Comparison of ENCODE assay signal across 1 cellular context in the genomic region with DNA sequence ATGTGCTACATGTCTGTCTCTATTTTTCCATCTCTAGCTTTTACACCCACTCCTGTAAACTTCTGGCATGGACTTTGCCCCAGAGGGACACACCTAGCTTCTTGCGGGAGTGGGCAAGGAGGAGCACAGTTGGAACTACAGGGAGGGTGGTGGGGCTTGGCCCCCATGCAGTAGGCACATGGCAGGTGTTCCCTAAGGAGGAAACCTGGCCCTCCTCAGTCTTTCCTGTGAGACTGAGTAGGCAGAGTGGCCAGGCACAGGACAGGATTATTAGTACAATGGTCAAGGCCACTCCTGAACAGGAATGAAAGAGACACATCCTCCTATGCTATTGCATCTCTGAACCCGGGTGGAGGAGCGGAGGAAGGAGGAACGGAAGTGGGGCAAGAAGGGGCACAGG.
TF ChIP-seq lines count a peak whose summit lies in the region.

No MANE protein-coding gene starts in this region.

TF ChIP-seq in HepG2, 621 proteins besides CTCF, POLR2A, EP300 and RAD21:
- TF ChIP-seq HNF4G (IDR thresholded peaks at IDR 0.05; ENCODE audit: borderline replicate concordance, low read depth, low read length) (peak; percentile 25; the same call in 1 of the 2 replicates), HNF4G (CRISPR knock-in tag; IDR thresholded peaks at IDR 0.05; ENCODE audit: borderline replicate concordance, low read depth) (no peak), SMAD3 (CRISPR knock-in tag; IDR thresholded peaks at IDR 0.05) (peak; percentile 12; the same call in 1 of the 2 replicates), FOSL2 (CRISPR knock-in tag; IDR thresholded peaks at IDR 0.05) (peak; percentile 23; the same call in 1 of the 2 replicates), HNF4A (CRISPR knock-in tag; IDR thresholded peaks at IDR 0.05) (peak; percentile 80), GABPB1 (CRISPR knock-in tag; IDR thresholded peaks at IDR 0.05) (0 out of 2 replicates have a peak, but pooled peaks have one; percentile 2), THAP11 (CRISPR knock-in tag; IDR thresholded peaks at IDR 0.05) (0 out of 2 replicates have a peak, but pooled peaks have one; percentile 7), RFX1 (IDR thresholded peaks at IDR 0.05) (no peak), ZNF263 (CRISPR knock-in tag; IDR thresholded peaks at IDR 0.05) (0 out of 2 replicates have a peak, but pooled peaks have one; percentile 29), NCOR1 (IDR thresholded peaks at IDR 0.05; ENCODE audit: borderline replicate concordance, low read length) (0 out of 2 replicates have a peak, but pooled peaks have one; percentile 26), SALL1 (CRISPR knock-in tag; IDR thresholded peaks at IDR 0.05) (peak; percentile 56), PPARG (CRISPR knock-in tag; conservative IDR thresholded peaks at IDR 0.05) (0 out of 2 replicates have a peak, but pooled peaks have one; percentile 33), GATAD2A (CRISPR knock-in tag; IDR thresholded peaks at IDR 0.05) (peak; percentile 72), CCAR2 (optimal IDR thresholded peaks at IDR 0.05; ENCODE audit: low read depth, low read length) (no peak)
- TF ChIP-seq, protein P1, sequence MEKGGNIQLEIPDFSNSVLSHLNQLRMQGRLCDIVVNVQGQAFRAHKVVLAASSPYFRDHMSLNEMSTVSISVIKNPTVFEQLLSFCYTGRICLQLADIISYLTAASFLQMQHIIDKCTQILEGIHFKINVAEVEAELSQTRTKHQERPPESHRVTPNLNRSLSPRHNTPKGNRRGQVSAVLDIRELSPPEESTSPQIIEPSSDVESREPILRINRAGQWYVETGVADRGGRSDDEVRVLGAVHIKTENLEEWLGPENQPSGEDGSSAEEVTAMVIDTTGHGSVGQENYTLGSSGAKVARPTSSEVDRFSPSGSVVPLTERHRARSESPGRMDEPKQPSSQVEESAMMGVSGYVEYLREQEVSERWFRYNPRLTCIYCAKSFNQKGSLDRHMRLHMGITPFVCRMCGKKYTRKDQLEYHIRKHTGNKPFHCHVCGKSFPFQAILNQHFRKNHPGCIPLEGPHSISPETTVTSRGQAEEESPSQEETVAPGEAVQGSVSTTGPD (CRISPR knock-in tag; IDR thresholded peaks at IDR 0.05) = no peak
